Comparison of ENCODE assay signal across 7 cellular contexts in genomic region chr9:91727316-91727861, GRCh38.
DNase-seq lines count a peak whose midpoint lies in the region; ATAC-seq and TF ChIP-seq lines count a peak whose summit lies in the region.

No MANE protein-coding gene starts in this region.

- H3K36me3 Mint-ChIP-seq in activated T-cell treated with anti-CD3 and anti-CD28 coated beads, Interleukin-2, amount 50 U/mL, for 24 hours (ENCODE audit: low read depth): no peaks in the 10 kb centered on the region
- peaks cover 7% of the 10 kb centered on the region for H3K36me3 Mint-ChIP-seq in progenitor cell of endocrine pancreas (ENCODE audit: insufficient read depth)

- H3K27ac Mint-ChIP-seq in activated T-cell treated with anti-CD3 and anti-CD28 coated beads, Interleukin-2, amount 50 U/mL, for 24 hours: no peak overlapping the region
- no peak overlapping the region for H3K27ac Mint-ChIP-seq in progenitor cell of endocrine pancreas

- peak; percentile 28 for DNase-seq in DMS53 treated with DMSO at 0.1 percent for 48 hours (lab: John Stamatoyannopoulos, UW; ENCODE audit: unreplicated experiment)
- peak; percentile 53 for DNase-seq in NCI-H1694 treated with DMSO at 0.1 percent for 48 hours (lab: John Stamatoyannopoulos, UW)
- peak; percentile 41 for DNase-seq in activated T-cell treated with anti-CD3 and anti-CD28 coated beads, Interleukin-2, amount 50 U/mL, for 24 hours
- DNase-seq in Right ventricle myocardium superior: no peak
- peak; percentile 22 for DNase-seq in progenitor cell of endocrine pancreas (ENCODE audit: low spot score, unreplicated experiment)
- DNase-seq in stimulated activated naive CD4-positive, alpha-beta T cell treated with Interleukin-2 at 50 U/mL for 16 hours (lab: John Stamatoyannopoulos, UW): no peak

- peak; percentile 82 for TF ChIP-seq CTCF in progenitor cell of endocrine pancreas (IDR thresholded peaks at IDR 0.05; ENCODE audit: unreplicated experiment)

- ATAC-seq in GM21619 (IDR thresholded peaks at IDR 0.05; ENCODE audit: unreplicated experiment) (peak; percentile 67), Right ventricle myocardium superior (ENCODE audit: poor library complexity) (peak; percentile 74)

- intact Hi-C loops in Right ventricle myocardium superior (cut with DNase I): no loop called here

- H3K4me3 Mint-ChIP-seq in activated T-cell treated with anti-CD3 and anti-CD28 coated beads, Interleukin-2, amount 50 U/mL, for 24 hours: no peak overlapping the region
- H3K4me3 Mint-ChIP-seq in progenitor cell of endocrine pancreas (ENCODE audit: low read depth): no peak overlapping the region

- H3K9me3 Mint-ChIP-seq in activated T-cell treated with anti-CD3 and anti-CD28 coated beads, Interleukin-2, amount 50 U/mL, for 24 hours: no peaks in the 10 kb centered on the region
- no peaks in the 10 kb centered on the region for H3K9me3 Mint-ChIP-seq in progenitor cell of endocrine pancreas (ENCODE audit: low read depth)

- H3K4me1 Mint-ChIP-seq in activated T-cell treated with anti-CD3 and anti-CD28 coated beads, Interleukin-2, amount 50 U/mL, for 24 hours (ENCODE audit: low read depth): no peaks in the 10 kb centered on the region
- H3K4me1 Mint-ChIP-seq in progenitor cell of endocrine pancreas (ENCODE audit: low read depth): peaks cover 2% of the 10 kb centered on the region

- peaks cover 12% of the 10 kb centered on the region for H3K27me3 Mint-ChIP-seq in activated T-cell treated with anti-CD3 and anti-CD28 coated beads, Interleukin-2, amount 50 U/mL, for 24 hours
- H3K27me3 Mint-ChIP-seq in progenitor cell of endocrine pancreas: no peaks in the 10 kb centered on the region

Comparison
In these comparisons a context has a peak if more than half of its experiments do, and no peak if none do; other contexts are left out.
1. DNase-seq: peak in DMS53 treated with DMSO at 0.1 percent for 48 hours (single experiment), NCI-H1694 treated with DMSO at 0.1 percent for 48 hours (single experiment), activated T-cell treated with anti-CD3 and anti-CD28 coated beads, Interleukin-2, amount 50 U/mL, for 24 hours (single experiment) and progenitor cell of endocrine pancreas (single experiment); none in Right ventricle myocardium superior (single experiment) and stimulated activated naive CD4-positive, alpha-beta T cell treated with Interleukin-2 at 50 U/mL for 16 hours (single experiment).